ENCODE assay signal across 28 cellular contexts in genomic region chr14:88948199-88948598, GRCh38.
"Had no signal": no experiment of that assay in that cellular context is flagged by ENCODE, and none has a peak within 500 bp of the region (broad histone marks: within the 10 kb centered on the region; RNA-seq: fewer than 3 reads in every experiment).

No MANE protein-coding gene starts in this region.

- H3K27ac ChIP-seq: left lung, lower lobe of right lung, pancreas, prostate gland, sigmoid colon, testis, thyroid gland, transverse colon, upper lobe of left lung, vagina had no signal

- H3K9me3 ChIP-seq: pancreas, prostate gland, testis, thyroid gland, transverse colon, vagina had no signal

- H3K36me3 ChIP-seq: left lung, lower lobe of right lung, pancreas, prostate gland, sigmoid colon, thyroid gland, transverse colon, upper lobe of left lung, vagina had no signal

- H3K4me3 ChIP-seq: left lung, lower lobe of right lung, pancreas, prostate gland, sigmoid colon, testis, thyroid gland, transverse colon, upper lobe of left lung, vagina had no signal

- H3K4me1 ChIP-seq: left lung, lower lobe of right lung, pancreas, prostate gland, sigmoid colon, testis, thyroid gland, transverse colon, upper lobe of left lung, vagina had no signal

- ATAC-seq: left colon; left lung; lower lobe of right lung; naive thymus-derived CD4-positive, alpha-beta T cell; natural killer cell treated with Interleukin-12 subunit alpha and Interleukin-12 subunit beta and Interleukin-15 and Interleukin-18, amount 100 ng/mL, for 72 hours; pancreas; right cardiac atrium; stimulated activated memory B cell treated with anti-CD40 and anti-IgM and Interleukin-4, amounts not matched to agents 10 μg/mL and 1 μg/mL and 100 μg/mL, for 72 hours; stimulated activated naive CD8-positive, alpha-beta T cell treated with anti-CD3 and anti-CD28 coated beads, Interleukin-15, amount 100 ng/mL, for 72 hours had no signal

- H3K27me3 ChIP-seq: pancreas, testis, thyroid gland, transverse colon, upper lobe of left lung, vagina had no signal

- DNase-seq: hippocampal formation; kidney; left colon; left lung; lower lobe of right lung; mammary epithelial cell; mesenchymal stem cell; naive thymus-derived CD4-positive, alpha-beta T cell; pancreas; retina; right cardiac atrium; sigmoid colon; small intestine; stimulated activated CD4-positive, alpha-beta T cell treated with anti-CD3 and anti-CD28 coated beads, Interleukin-1b, Interleukin-23, amount 100 ng/mL, for 48 hours; stimulated activated CD4-positive, alpha-beta T cell treated with anti-CD3 and anti-CD28 coated beads, Interleukin-2, amount 100 ng/mL, for 48 hours; stimulated activated CD4-positive, alpha-beta T cell treated with anti-CD3 and anti-CD28 coated beads, Interleukin-4, amount 100 ng/mL, for 4 hours; stimulated activated CD8-positive, alpha-beta memory T cell treated with anti-CD3 and anti-CD28 coated beads, Interleukin-4, amount 100 ng/mL, for 48 hours; stimulated activated naive CD4-positive, alpha-beta T cell treated with Interleukin-2 at 50 U/mL for 16 hours; stimulated activated naive CD8-positive, alpha-beta T cell treated with anti-CD3 and anti-CD28 coated beads, Interleukin-15, amount 100 ng/mL, for 72 hours; substantia nigra; testis; thyroid gland; transverse colon; upper lobe of left lung had no signal
